In the genomic region with DNA sequence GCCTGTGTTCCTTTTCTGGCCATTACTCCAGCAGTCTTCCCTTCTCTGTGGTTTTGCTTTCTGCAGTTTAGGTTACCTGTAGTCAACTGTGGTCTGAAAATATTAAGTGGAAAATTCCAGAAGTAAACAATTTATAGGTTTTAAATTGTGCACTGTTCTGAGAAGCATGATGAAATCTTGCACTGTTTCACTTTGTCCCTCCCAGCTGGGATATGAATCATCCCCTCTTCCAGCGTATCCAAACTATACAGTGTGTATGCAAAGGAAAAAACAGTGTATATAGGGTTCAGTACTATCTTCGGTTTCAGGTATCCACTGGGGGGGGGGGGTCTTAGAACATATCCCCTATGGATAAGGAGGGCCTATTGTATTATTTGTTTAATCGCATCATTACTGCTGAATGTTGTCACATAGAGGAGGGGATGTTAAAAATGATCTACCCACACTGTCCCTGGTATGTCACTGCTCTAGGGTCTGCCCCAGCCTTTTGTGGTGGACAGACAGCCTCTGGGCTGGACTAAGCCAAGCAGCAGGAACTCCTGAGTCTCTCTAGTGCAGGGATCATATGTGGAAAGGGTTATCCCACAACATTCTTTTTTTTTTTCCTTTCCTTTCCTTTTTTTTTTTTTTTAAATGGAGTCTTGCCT, we compare ENCODE assay signal across 13 cellular contexts.
DNase-seq lines count a peak whose midpoint lies in the region; ATAC-seq, FAIRE-seq and TF ChIP-seq lines count a peak whose summit lies in the region.
"Had no signal": no experiment of that assay in that cellular context is flagged by ENCODE, and none has a peak within 500 bp of the region (broad histone marks: within the 10 kb centered on the region; RNA-seq: fewer than 3 reads in every experiment).

No MANE protein-coding gene starts in this region.

- no peak overlapping the region for H3K23ac ChIP-seq in neuronal stem cell (ENCODE audit: low read depth, low read length, poor library complexity)

- TF ChIP-seq CTCF in RWPE1 (conservative IDR thresholded peaks at IDR 0.05; ENCODE audit: low read depth) = no peak
- TF ChIP-seq CTCF in endothelial cell of umbilical vein (IDR thresholded peaks at IDR 0.05; ENCODE audit: extremely low read depth in 1 of 2, insufficient read depth in 1 of 2, low read depth in 1 of 2, low read length in 2 of 2) = no peak
- TF ChIP-seq CTCF in uterus (IDR thresholded peaks at IDR 0.05) = no peak

- H3K4me1 Mint-ChIP-seq in activated T-cell treated with anti-CD3 and anti-CD28 coated beads, Interleukin-2, amount 50 U/mL, for 24 hours (ENCODE audit: low read depth) = peaks cover 47% of the 10 kb centered on the region
- H3K4me1 Mint-ChIP-seq in activated T-cell treated with anti-CD3 and anti-CD28 coated beads, Interleukin-2, amount 50 U/mL, for 4 hours (ENCODE audit: low read depth) = peaks cover 42% of the 10 kb centered on the region
- H3K4me1 Mint-ChIP-seq in stimulated activated naive CD8-positive, alpha-beta T cell treated with anti-CD3 and anti-CD28 coated beads, Interleukin-15, amount 100 ng/mL, for 72 hours = peaks cover 65% of the 10 kb centered on the region

- peak overlapping the region; percentile 48 for H3K27ac Mint-ChIP-seq in activated T-cell treated with anti-CD3 and anti-CD28 coated beads, Interleukin-2, amount 50 U/mL, for 24 hours
- peak overlapping the region; percentile 76 to 93 for H3K27ac Mint-ChIP-seq in stimulated activated naive CD8-positive, alpha-beta T cell treated with anti-CD3 and anti-CD28 coated beads, Interleukin-15, amount 100 ng/mL, for 72 hours

- no peaks in the 10 kb centered on the region for H4K20me1 ChIP-seq in endothelial cell of umbilical vein (replicated peaks; ENCODE audit: control insufficient read depth, extremely low read depth, insufficient read depth, low read length)

- intact Hi-C loops in endothelial cell of umbilical vein (cut with micrococcal nuclease) = no loop called here
- intact Hi-C loops in uterus (cut with DNase I; ENCODE audit: low total_unique reads) = no loop called here

- H2BK120ac ChIP-seq in neuronal stem cell (ENCODE audit: low read depth, low read length) = no peak overlapping the region

- H3K14ac ChIP-seq in neuronal stem cell (ENCODE audit: low read length) = no peak overlapping the region

- H3K36me3 ChIP-seq in endothelial cell of umbilical vein (ENCODE audit: control insufficient read depth in 2 of 2, extremely low read depth in 1 of 2, insufficient read depth in 2 of 2, low read length in 2 of 2) = no peaks in the 10 kb centered on the region
- H3K36me3 ChIP-seq in uterus = no peaks in the 10 kb centered on the region
- no peaks in the 10 kb centered on the region for H3K36me3 ChIP-seq in neuronal stem cell (replicated peaks in 1 of 2; ENCODE audit: control insufficient read depth in 2 of 2, insufficient read depth in 2 of 2, low read length in 2 of 2)

- no peak overlapping the region for H3K18ac ChIP-seq in neuronal stem cell (ENCODE audit: low read length)

- ATAC-seq in activated T-cell treated with anti-CD3 and anti-CD28 coated beads, Interleukin-2, amount 50 U/mL, for 4 hours = no peak
- peak; percentile 31 for ATAC-seq in stimulated activated naive CD8-positive, alpha-beta T cell treated with anti-CD3 and anti-CD28 coated beads, Interleukin-15, amount 100 ng/mL, for 72 hours

- H3K9ac ChIP-seq in endothelial cell of umbilical vein (replicated peaks; ENCODE audit: extremely low read depth, insufficient read depth, low read length) = no peak overlapping the region
- no peak overlapping the region for H3K9ac ChIP-seq in neuronal stem cell (ENCODE audit: low read depth, low read length, poor library complexity)

- H2BK15ac ChIP-seq in neuronal stem cell (ENCODE audit: low read length) = no peak overlapping the region

- no peak overlapping the region for H2BK12ac ChIP-seq in neuronal stem cell (ENCODE audit: low read length)

- H4K91ac ChIP-seq in neuronal stem cell (ENCODE audit: low read depth, low read length, poor library complexity) = no peak overlapping the region

- no peaks in the 10 kb centered on the region for H3K9me1 ChIP-seq in endothelial cell of umbilical vein (replicated peaks; ENCODE audit: control insufficient read depth, extremely low read depth, insufficient read depth, low read length)

- H3K4ac ChIP-seq in neuronal stem cell (ENCODE audit: low read length) = no peak overlapping the region

- H3K4me3 ChIP-seq in endothelial cell of umbilical vein (replicated peaks in 1 of 3; ENCODE audit: insufficient read depth in 1 of 3, low read depth in 1 of 3, low read length in 3 of 3) (no peak overlapping the region), uterus (no peak overlapping the region), neuronal stem cell (ENCODE audit: low read length in 2 of 2) (no peak overlapping the region)

- H3K9me3 ChIP-seq in endothelial cell of umbilical vein (replicated peaks; ENCODE audit: control insufficient read depth, insufficient read depth, low read length) (no peaks in the 10 kb centered on the region), uterus (no peaks in the 10 kb centered on the region), neuronal stem cell (replicated peaks in 1 of 2; ENCODE audit: control insufficient read depth in 2 of 2, insufficient read depth in 1 of 2, low read depth in 1 of 2, low read length in 2 of 2) (no peaks in the 10 kb centered on the region)

- POLR2A ChIA-PET in RWPE1 (lab: Yijun Ruan, JAX; ENCODE audit: low non-redundant PET) (no interaction called here), endothelial cell of umbilical vein (lab: Charles Lee) (no interaction called here)

- FAIRE-seq in endothelial cell of umbilical vein (lab: Jason Lieb, UNC) = peak; percentile 90

- no peaks in the 10 kb centered on the region for H3K79me1 ChIP-seq in neuronal stem cell (ENCODE audit: low read depth, low read length)

- H3K4me3 Mint-ChIP-seq in activated T-cell treated with anti-CD3 and anti-CD28 coated beads, Interleukin-2, amount 50 U/mL, for 24 hours = no peak overlapping the region
- H3K4me3 Mint-ChIP-seq in activated T-cell treated with anti-CD3 and anti-CD28 coated beads, Interleukin-2, amount 50 U/mL, for 4 hours = no peak overlapping the region
- peak overlapping the region; percentile 51 to 75 for H3K4me3 Mint-ChIP-seq in stimulated activated naive CD8-positive, alpha-beta T cell treated with anti-CD3 and anti-CD28 coated beads, Interleukin-15, amount 100 ng/mL, for 72 hours
- H3K4me3 Mint-ChIP-seq: nephron had no signal

- H3K9me3 Mint-ChIP-seq in activated T-cell treated with anti-CD3 and anti-CD28 coated beads, Interleukin-2, amount 50 U/mL, for 24 hours = no peaks in the 10 kb centered on the region
- no peaks in the 10 kb centered on the region for H3K9me3 Mint-ChIP-seq in activated T-cell treated with anti-CD3 and anti-CD28 coated beads, Interleukin-2, amount 50 U/mL, for 4 hours
- H3K9me3 Mint-ChIP-seq in stimulated activated naive CD8-positive, alpha-beta T cell treated with anti-CD3 and anti-CD28 coated beads, Interleukin-15, amount 100 ng/mL, for 72 hours = no peaks in the 10 kb centered on the region
- H3K9me3 Mint-ChIP-seq: nephron had no signal

- H3K4me2 ChIP-seq in endothelial cell of umbilical vein (ENCODE audit: insufficient read depth, low read length) (peak overlapping the region; percentile 60), neuronal stem cell (ENCODE audit: insufficient read depth, low read length, poor library complexity, severe bottlenecking) (no peak overlapping the region)

- no peak for DNase-seq in activated T-cell treated with anti-CD3 and anti-CD28 coated beads, Interleukin-2, amount 50 U/mL, for 24 hours
- DNase-seq in activated T-cell treated with anti-CD3 and anti-CD28 coated beads, Interleukin-2, amount 50 U/mL, for 4 hours = no peak
- DNase-seq in RWPE1 (ENCODE audit: low spot score) (peak; percentile 46), endothelial cell of umbilical vein (ENCODE audit: low read depth, low spot score) (peak; percentile 66), uterus (no peak), NCI-H2081 treated with DMSO at 0.1 percent for 48 hours (lab: John Stamatoyannopoulos, UW) (no peak), neuronal stem cell (ENCODE audit: low spot score) (no peak)
- no peak for DNase-seq in stimulated activated naive CD8-positive, alpha-beta T cell treated with anti-CD3 and anti-CD28 coated beads, Interleukin-15, amount 100 ng/mL, for 72 hours
- DNase-seq: activated CD4-positive, alpha-beta T cell treated with anti-CD3 and anti-CD28 coated beads, Interleukin-2, amount 50 U/mL, for 1 hour; effector CD4-positive, alpha-beta T cell; NCI-H526 treated with DMSO at 0.1 percent for 48 hours had no signal

- H3K36me3 Mint-ChIP-seq in activated T-cell treated with anti-CD3 and anti-CD28 coated beads, Interleukin-2, amount 50 U/mL, for 24 hours (ENCODE audit: low read depth) = no peaks in the 10 kb centered on the region
- H3K36me3 Mint-ChIP-seq in activated T-cell treated with anti-CD3 and anti-CD28 coated beads, Interleukin-2, amount 50 U/mL, for 4 hours (ENCODE audit: insufficient read depth) = no peaks in the 10 kb centered on the region

- no peak overlapping the region for H2BK5ac ChIP-seq in neuronal stem cell (ENCODE audit: low read length)

- no TSS peak for BruUV-seq in endothelial cell of umbilical vein (replicated peaks; lab: Mats Ljungman, UMichigan)

- H2AFZ ChIP-seq in endothelial cell of umbilical vein (ENCODE audit: low read depth, low read length) (peak overlapping the region; percentile 82), neuronal stem cell (ENCODE audit: low read length) (no peak overlapping the region)

- H3K27me3 ChIP-seq in endothelial cell of umbilical vein (ENCODE audit: control insufficient read depth in 2 of 2, insufficient read depth in 2 of 2, low read length in 2 of 2) (no peaks in the 10 kb centered on the region), uterus (no peaks in the 10 kb centered on the region), neuronal stem cell (ENCODE audit: control insufficient read depth in 3 of 3, insufficient read depth in 3 of 3, low read depth in 1 of 3, low read length in 3 of 3) (no peaks in the 10 kb centered on the region)

- no peak overlapping the region for H3K27ac ChIP-seq in RWPE1
- no peak overlapping the region for H3K27ac ChIP-seq in endothelial cell of umbilical vein (ENCODE audit: insufficient read depth, low read depth, low read length)
- no peak overlapping the region for H3K27ac ChIP-seq in uterus
- no peak overlapping the region for H3K27ac ChIP-seq in neuronal stem cell (replicated peaks; ENCODE audit: low read length)
- H3K27ac ChIP-seq: C4-2B had no signal

- CTCF ChIA-PET in RWPE1 (lab: Yijun Ruan, JAX) = no interaction called here
- CTCF ChIA-PET in endothelial cell of umbilical vein (lab: Charles Lee) = interaction anchor here (0.8 to 1.6 kb wide), 7 partner anchors 9 to 621 kb away, joined by 3 to 9 read pairs (median 4); no protein-coding TSS in a partner anchor

- H3K4me1 ChIP-seq in endothelial cell of umbilical vein (ENCODE audit: control insufficient read depth, extremely low read depth, insufficient read depth, low read length) = peaks cover 21% of the 10 kb centered on the region
- no peaks in the 10 kb centered on the region for H3K4me1 ChIP-seq in uterus
- H3K4me1 ChIP-seq in neuronal stem cell (ENCODE audit: control insufficient read depth in 2 of 2, insufficient read depth in 1 of 2, low read depth in 1 of 2, low read length in 2 of 2) = peaks cover 0 to 4% of the 10 kb centered on the region in 2 donors

- no peak for TF ChIP-seq POLR2A in endothelial cell of umbilical vein (IDR thresholded peaks at IDR 0.05; ENCODE audit: low read depth, low read length)
- TF ChIP-seq POLR2A in uterus (IDR thresholded peaks at IDR 0.05) = no peak

- no peaks in the 10 kb centered on the region for H3K79me2 ChIP-seq in endothelial cell of umbilical vein (ENCODE audit: control insufficient read depth, insufficient read depth, low read length)

- no peak overlapping the region for H2AK5ac ChIP-seq in neuronal stem cell (ENCODE audit: low read depth, low read length)

- WGBS in neuronal stem cell (ENCODE audit: extremely low coverage in 2 of 2, insufficient read length in 2 of 2, insufficient replicate concordance in 1 of 2), 2 donors = no CpG with 5 or more reads among the region's 3 CpGs

- H4K8ac ChIP-seq in neuronal stem cell (ENCODE audit: low read depth, low read length) = no peak overlapping the region

- H3K27me3 Mint-ChIP-seq in activated T-cell treated with anti-CD3 and anti-CD28 coated beads, Interleukin-2, amount 50 U/mL, for 24 hours = no peaks in the 10 kb centered on the region
- no peaks in the 10 kb centered on the region for H3K27me3 Mint-ChIP-seq in activated T-cell treated with anti-CD3 and anti-CD28 coated beads, Interleukin-2, amount 50 U/mL, for 4 hours (ENCODE audit: low read depth)
- no peaks in the 10 kb centered on the region for H3K27me3 Mint-ChIP-seq in stimulated activated naive CD8-positive, alpha-beta T cell treated with anti-CD3 and anti-CD28 coated beads, Interleukin-15, amount 100 ng/mL, for 72 hours

- dilution Hi-C loops in endothelial cell of umbilical vein (cut with MboI; ENCODE audit: extremely low pct_ligation_motif_present, low sequenced_read_pairs) = no loop called here

Comparison
In these comparisons a context has a peak if more than half of its experiments do, and no peak if none do; other contexts are left out.
1. DNase-seq: peak in RWPE1 (single experiment) and endothelial cell of umbilical vein (single experiment); none in activated T-cell treated with anti-CD3 and anti-CD28 coated beads, Interleukin-2, amount 50 U/mL, for 24 hours (single experiment), activated T-cell treated with anti-CD3 and anti-CD28 coated beads, Interleukin-2, amount 50 U/mL, for 4 hours (single experiment), stimulated activated naive CD8-positive, alpha-beta T cell treated with anti-CD3 and anti-CD28 coated beads, Interleukin-15, amount 100 ng/mL, for 72 hours (0 of 2), uterus (0 of 2), NCI-H2081 treated with DMSO at 0.1 percent for 48 hours (single experiment) and neuronal stem cell (single experiment).
2. H3K4me3 Mint-ChIP-seq: peak in stimulated activated naive CD8-positive, alpha-beta T cell treated with anti-CD3 and anti-CD28 coated beads, Interleukin-15, amount 100 ng/mL, for 72 hours (2 of 2); none in activated T-cell treated with anti-CD3 and anti-CD28 coated beads, Interleukin-2, amount 50 U/mL, for 24 hours (single experiment) and activated T-cell treated with anti-CD3 and anti-CD28 coated beads, Interleukin-2, amount 50 U/mL, for 4 hours (single experiment).